10 cellular contexts compared by ENCODE assay signal in the genomic region with DNA sequence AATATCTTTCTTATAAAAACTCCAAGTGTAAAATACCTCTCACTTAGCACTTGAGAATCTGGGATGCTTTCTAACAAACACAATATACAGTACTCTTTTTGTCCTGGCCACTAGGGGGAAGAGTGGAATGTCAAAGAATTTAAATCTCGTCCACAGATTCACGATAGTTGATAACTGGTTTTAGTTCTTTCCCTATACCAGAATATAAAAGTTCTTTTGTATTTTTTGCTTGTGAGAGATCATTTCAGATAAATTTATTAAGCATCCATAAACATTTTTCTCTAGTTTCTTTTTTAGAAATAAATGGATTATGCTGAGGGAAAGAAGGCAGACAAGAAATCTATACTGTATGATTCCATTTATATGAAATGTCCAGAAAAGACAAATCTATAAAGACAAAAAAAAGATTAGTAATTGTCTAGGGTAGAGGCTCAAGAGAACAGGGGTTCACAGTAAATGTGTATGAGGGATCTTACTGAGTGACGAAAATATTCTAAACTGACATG. TPM values are rescaled to one million over a fixed set of nuclear protein-coding genes. Genes with fewer than 3 reads are reported as not detected.
DNase-seq lines count a peak whose midpoint lies in the region; ATAC-seq, FAIRE-seq and TF ChIP-seq lines count a peak whose summit lies in the region.
"Had no signal": no experiment of that assay in that cellular context is flagged by ENCODE, and none has a peak within 500 bp of the region (broad histone marks: within the 10 kb centered on the region; RNA-seq: fewer than 3 reads in every experiment).

No MANE protein-coding gene starts in this region.

- no peaks in the 10 kb centered on the region for H3K36me3 Mint-ChIP-seq in activated CD4-positive, alpha-beta T cell treated with anti-CD3 and anti-CD28 coated beads for 36 hours (ENCODE audit: low read depth)

- no peak overlapping the region for H2AFZ ChIP-seq in K562 (ENCODE audit: low read depth, low read length)

- no peaks in the 10 kb centered on the region for H3K9me1 ChIP-seq in K562 (ENCODE audit: control insufficient read depth, insufficient read depth, low read length)

- no peaks in the 10 kb centered on the region for H3K27me3 Mint-ChIP-seq in activated CD4-positive, alpha-beta T cell treated with anti-CD3 and anti-CD28 coated beads for 36 hours
- H3K27me3 Mint-ChIP-seq: central memory CD8-positive, alpha-beta T cell; stimulated activated naive CD8-positive, alpha-beta T cell treated with anti-CD3 and anti-CD28 coated beads, Interleukin-15, Interleukin-2, amounts not matched to agents 100 ng/mL and 50 ng/mL, for 24 hours had no signal

- no TSS peak for BruUV-seq in K562 (replicated peaks; lab: Mats Ljungman, UMichigan)

- TF ChIP-seq POLR2A in K562 (conservative IDR thresholded peaks at IDR 0.05), result no peak
- TF ChIP-seq POLR2A in testis (IDR thresholded peaks at IDR 0.05), result no peak

- TF ChIP-seq RAD21 in K562 (CRISPR knock-in tag; conservative IDR thresholded peaks at IDR 0.05 in 1 of 2, IDR thresholded peaks at IDR 0.05 in 1 of 2), result peak; percentile 59 to 77

- peaks cover 0 to 2% of the 10 kb centered on the region in 2 experiments; a peak in 1 of 5 replicates for H3K4me1 ChIP-seq in K562 (replicated peaks in 1 of 2; ENCODE audit: control insufficient read depth in 2 of 2, insufficient read depth in 2 of 2, low read length in 2 of 2)
- no peaks in the 10 kb centered on the region for H3K4me1 ChIP-seq in testis

- intact Hi-C loops in activated CD4-positive, alpha-beta T cell treated with anti-CD3 and anti-CD28 coated beads for 36 hours (cut with DNase I, micrococcal nuclease), result loop anchor here (1.0 to 2.0 kb wide), 3 partner anchors 37 to 199 kb away; no protein-coding TSS in a partner anchor
- intact Hi-C loops in K562 (cut with micrococcal nuclease) (loop anchor here (1.0 to 10.0 kb wide), 4 partner anchors 52 to 305 kb away; no protein-coding TSS in a partner anchor), testis (cut with DNase I; ENCODE audit: low total_unique reads) (loop anchor here (5.0 kb wide), 1 partner anchor 68 kb away; no protein-coding TSS in a partner anchor)

- CTCF ChIA-PET in activated CD4-positive, alpha-beta T cell treated with anti-CD3 and anti-CD28 coated beads for 36 hours (lab: Charles Lee), result interaction anchor here (0.7 to 3.1 kb wide), 3 partner anchors 66 to 199 kb away, joined by 4 to 28 read pairs (median 12); no protein-coding TSS in a partner anchor
- CTCF ChIA-PET in K562 (lab: Yijun Ruan, JAX; ENCODE audit: low intra/inter-chr PET ratio), result interaction anchor here (0.9 to 1.4 kb wide), 4 partner anchors 45 to 302 kb away, joined by 3 to 10 read pairs (median 4); no protein-coding TSS in a partner anchor

- WGBS in K562 (ENCODE audit: insufficient coverage, low coverage, missing lambda C conversion rate), result 27% methylated on average over 3 of the region's 3 CpGs
- 41 to 48% methylated on average over 3 of the region's 3 CpGs for WGBS in testis, 2 donors

- H3K27ac Mint-ChIP-seq in activated CD4-positive, alpha-beta T cell treated with anti-CD3 and anti-CD28 coated beads for 36 hours, result no peak overlapping the region
- H3K27ac Mint-ChIP-seq: stimulated activated naive CD8-positive, alpha-beta T cell treated with anti-CD3 and anti-CD28 coated beads, Interleukin-15, Interleukin-2, amounts not matched to agents 100 ng/mL and 50 ng/mL, for 24 hours had no signal

- H3K36me3 ChIP-seq in H7 (replicated peaks; ENCODE audit: control insufficient read depth, insufficient read depth, low read length) (no peaks in the 10 kb centered on the region), K562 (ENCODE audit: control insufficient read depth, insufficient read depth, low read length) (no peaks in the 10 kb centered on the region), testis (ENCODE audit: low read depth, missing control alignments) (no peaks in the 10 kb centered on the region)

- POLR2A ChIA-PET in activated CD4-positive, alpha-beta T cell treated with anti-CD3 and anti-CD28 coated beads for 36 hours (lab: Charles Lee), result no interaction called here
- POLR2A ChIA-PET in K562 (lab: Yijun Ruan, JAX), result no interaction called here

- H3K27me3 ChIP-seq in H7 (ENCODE audit: control insufficient read depth, insufficient read depth, low read length), result no peaks in the 10 kb centered on the region
- H3K27me3 ChIP-seq in K562 (ENCODE audit: control insufficient read depth in 2 of 2, insufficient read depth in 2 of 2, low read length in 2 of 2), result no peaks in the 10 kb centered on the region
- H3K27me3 ChIP-seq in testis, result no peaks in the 10 kb centered on the region

- no peak for TF ChIP-seq EP300 in K562 (IDR thresholded peaks at IDR 0.05; ENCODE audit: low read length)

- H3K4me3 Mint-ChIP-seq in activated CD4-positive, alpha-beta T cell treated with anti-CD3 and anti-CD28 coated beads for 36 hours, result no peak overlapping the region
- H3K4me3 Mint-ChIP-seq: central memory CD8-positive, alpha-beta T cell; stimulated activated naive CD8-positive, alpha-beta T cell treated with anti-CD3 and anti-CD28 coated beads, Interleukin-15, Interleukin-2, amounts not matched to agents 100 ng/mL and 50 ng/mL, for 24 hours had no signal

- H4K20me1 ChIP-seq in K562 (replicated peaks; ENCODE audit: control insufficient read depth, insufficient read depth, low read length), result no peaks in the 10 kb centered on the region

- peak; percentile 53 to 79 (median 53); a peak in 4 of 6 replicates for TF ChIP-seq CTCF in K562 (IDR thresholded peaks at IDR 0.05 in 2 of 3, conservative IDR thresholded peaks at IDR 0.05 in 1 of 3; ENCODE audit: insufficient read depth in 2 of 3, low read depth in 1 of 3, low read length in 3 of 3)
- peak; percentile 49 to 75 (median 72) for TF ChIP-seq CTCF in testis (IDR thresholded peaks at IDR 0.05)

- no peaks in the 10 kb centered on the region for H3K79me2 ChIP-seq in K562 (ENCODE audit: control insufficient read depth, insufficient read depth, low read length)

- H3K4me2 ChIP-seq in K562 (ENCODE audit: insufficient read depth, low read length), result no peak overlapping the region

- H3K4me3 ChIP-seq in H7 (ENCODE audit: insufficient read depth, low read depth, low read length), result no peak overlapping the region
- H3K4me3 ChIP-seq in K562, result no peak overlapping the region
- no peak overlapping the region for H3K4me3 ChIP-seq in testis

- H3K4me1 Mint-ChIP-seq in activated CD4-positive, alpha-beta T cell treated with anti-CD3 and anti-CD28 coated beads for 36 hours, result peaks cover 1% of the 10 kb centered on the region
- H3K4me1 Mint-ChIP-seq: central memory CD8-positive, alpha-beta T cell had no signal

- in situ Hi-C loops in K562 (cut with MboI), result no loop called here

- H3K9ac ChIP-seq in K562 (ENCODE audit: insufficient read depth in 1 of 2, low read depth in 2 of 2, low read length in 2 of 2), result no peak overlapping the region

- H3K9me3 ChIP-seq in K562 (replicated peaks; ENCODE audit: control insufficient read depth, insufficient read depth, low read depth, low read length) (no peaks in the 10 kb centered on the region), testis (no peaks in the 10 kb centered on the region)

- peak; percentile 86 for FAIRE-seq in K562 (lab: Jason Lieb, UNC)

- H3K27ac ChIP-seq in K562 (ENCODE audit: extremely low read depth, low read depth, low read length) (no peak overlapping the region), testis (no peak overlapping the region)

- peak; percentile 66 for ATAC-seq in activated CD4-positive, alpha-beta T cell treated with anti-CD3 and anti-CD28 coated beads for 36 hours
- ATAC-seq in K562 (peak; percentile 81), GM21737 (IDR thresholded peaks at IDR 0.05; ENCODE audit: unreplicated experiment) (no peak)

- DNase-seq in activated CD4-positive, alpha-beta T cell treated with anti-CD3 and anti-CD28 coated beads for 36 hours, result no peak
- no peak for DNase-seq in activated CD4-positive, alpha-beta T cell treated with anti-CD3 and anti-CD28 coated beads, Interleukin-2, amount 50 U/mL, for 1 hour
- DNase-seq in H7 (peak; percentile 42), NCI-H2227 (lab: John Stamatoyannopoulos, UW; ENCODE audit: unreplicated experiment) (peak; percentile 42), K562 (ENCODE audit: extremely low read depth in 1 of 4, low spot score in 3 of 4) (peak; percentile 27 to 61 (median 34)), iris pigment epithelial cell (ENCODE audit: low read depth) (peak; percentile 68), testis (peak; percentile 20)

- H3K9me3 Mint-ChIP-seq in activated CD4-positive, alpha-beta T cell treated with anti-CD3 and anti-CD28 coated beads for 36 hours (ENCODE audit: low read depth), result no peaks in the 10 kb centered on the region
- H3K9me3 Mint-ChIP-seq: central memory CD8-positive, alpha-beta T cell; stimulated activated naive CD8-positive, alpha-beta T cell treated with anti-CD3 and anti-CD28 coated beads, Interleukin-15, Interleukin-2, amounts not matched to agents 100 ng/mL and 50 ng/mL, for 24 hours had no signal

RNA-seq across cellular contexts. Expression of gene MGARP, which starts 50.4 kb away (rescaled TPM):
- total RNA-seq in activated CD4-positive, alpha-beta T cell treated with anti-CD3 and anti-CD28 coated beads for 36 hours, result under 1 TPM; 0.21 to 0.35 TPM
- total RNA-seq in H7 (2014; rRNA removed; shearing (Covaris generic)), result 0.21 and 2.0 TPM in 2 replicates
- total RNA-seq in K562 (2011; cell fraction: chromatin; rRNA removed; ENCODE audit: low replicate concordance), result not detected in 2 replicates
- not detected in 2 replicates for total RNA-seq in K562 (2011; cell fraction: nucleolus; rRNA removed)
- not detected in 2 replicates for total RNA-seq in K562 (2011; cell fraction: nucleoplasm; rRNA removed)
- total RNA-seq in K562 (2014; rRNA removed) (not detected in 2 replicates), K562 (2014; rRNA removed; fragmentation: Illumina TruSeq; extraction: Trizol) (0.11 and 0.16 TPM in 2 replicates), K562 (2015; rRNA removed; fragmentation: Illumina TruSeq; extraction: Trizol) (0.15 TPM in 1 of 2 replicates, not detected in the other), K562 (2021) (0.31 and 0.35 TPM in 2 replicates), testis (1 to 10 TPM; 2.3 to 3.1 TPM)
- polyA plus RNA-seq in K562 (2011; rRNA removed) (0.11 and 0.14 TPM in 2 replicates), K562 (2014; fragmentation: Illumina TruSeq; extraction: Trizol) (0.11 TPM in 1 of 2 replicates, not detected in the other), K562 (2014; fragmentation: Nextera tagmentation; extraction: Ambion mirVana) (under 1 TPM; 0.23 to 0.45 TPM), K562 (2014; rRNA removed) (not detected in 2 replicates), testis (ENCODE audit: insufficient read depth, low read depth, low replicate concordance) (10.9 TPM)
- polyA plus RNA-seq in K562 (2011; cell fraction: cytosol; rRNA removed), result 0.07 and 0.12 TPM in 2 replicates
- not detected in 2 replicates for polyA plus RNA-seq in K562 (2011; cell fraction: nucleus; rRNA removed)
- 0.07 and 0.17 TPM in 2 replicates for polyA plus RNA-seq in K562 (2012)
- polyA minus RNA-seq in K562 (2011; rRNA and poly(A)+ RNA removed), result 0.30 TPM in 1 of 2 replicates, not detected in the other
- polyA minus RNA-seq in K562 (2011; cell fraction: cytosol; rRNA and poly(A)+ RNA removed), result not detected in 2 replicates
- polyA minus RNA-seq in K562 (2011; cell fraction: nucleus; rRNA and poly(A)+ RNA removed), result not detected in 2 replicates

RNA-seq across cellular contexts. Expression of gene ELF2, which starts 52.6 kb away (rescaled TPM):
- total RNA-seq in activated CD4-positive, alpha-beta T cell treated with anti-CD3 and anti-CD28 coated beads for 36 hours, result 10 to 100 TPM; 26.2 to 33.4 TPM
- total RNA-seq in H7 (2014; rRNA removed; shearing (Covaris generic)), result 29.9 and 45.6 TPM in 2 replicates
- total RNA-seq in K562 (2011; cell fraction: chromatin; rRNA removed; ENCODE audit: low replicate concordance), result 57.5 and 146 TPM in 2 replicates
- total RNA-seq in K562 (2011; cell fraction: nucleolus; rRNA removed), result 30.2 and 35.3 TPM in 2 replicates
- 66.7 and 117 TPM in 2 replicates for total RNA-seq in K562 (2011; cell fraction: nucleoplasm; rRNA removed)
- total RNA-seq in K562 (2014; rRNA removed), result 29.7 TPM in 2 replicates
- 58.7 and 71.2 TPM in 2 replicates for total RNA-seq in K562 (2014; rRNA removed; fragmentation: Illumina TruSeq; extraction: Trizol)
- 47.5 and 51.3 TPM in 2 replicates for total RNA-seq in K562 (2015; rRNA removed; fragmentation: Illumina TruSeq; extraction: Trizol)
- total RNA-seq in K562 (2021), result 43.4 and 43.5 TPM in 2 replicates
- 48.7 and 54.3 TPM in 2 replicates for polyA plus RNA-seq in K562 (2011; rRNA removed)
- 22.0 and 25.1 TPM in 2 replicates for polyA plus RNA-seq in K562 (2011; cell fraction: cytosol; rRNA removed)
- 34.1 and 37.9 TPM in 2 replicates for polyA plus RNA-seq in K562 (2011; cell fraction: nucleus; rRNA removed)
- 25.8 and 27.5 TPM in 2 replicates for polyA plus RNA-seq in K562 (2012)
- polyA plus RNA-seq in K562 (2014; fragmentation: Illumina TruSeq; extraction: Trizol), result 37.9 and 41.6 TPM in 2 replicates
- 10 to 100 TPM in 1 of 2 experiments, 1 to 10 TPM in 1; 9.4 to 18.0 TPM for polyA plus RNA-seq in K562 (2014; fragmentation: Nextera tagmentation; extraction: Ambion mirVana)
- polyA plus RNA-seq in K562 (2014; rRNA removed), result 29.1 and 30.3 TPM in 2 replicates
- 80.9 and 88.5 TPM in 2 replicates for polyA minus RNA-seq in K562 (2011; rRNA and poly(A)+ RNA removed)
- polyA minus RNA-seq in K562 (2011; cell fraction: cytosol; rRNA and poly(A)+ RNA removed), result 32.9 and 33.7 TPM in 2 replicates
- polyA minus RNA-seq in K562 (2011; cell fraction: nucleus; rRNA and poly(A)+ RNA removed), result 28.0 and 46.7 TPM in 2 replicates
- total RNA-seq in testis, result 10 to 100 TPM; 52.0 to 53.6 TPM
- polyA plus RNA-seq in testis (ENCODE audit: insufficient read depth, low read depth, low replicate concordance), result 72.6 TPM

Comparison
In these comparisons a context has a peak if more than half of its experiments do, and no peak if none do; other contexts are left out.
1. DNase-seq: peak in H7 (single experiment), NCI-H2227 (single experiment), K562 (4 of 4), iris pigment epithelial cell (single experiment) and testis (single experiment); none in activated CD4-positive, alpha-beta T cell treated with anti-CD3 and anti-CD28 coated beads for 36 hours (single experiment) and activated CD4-positive, alpha-beta T cell treated with anti-CD3 and anti-CD28 coated beads, Interleukin-2, amount 50 U/mL, for 1 hour (single experiment).